ENCODE assay signal across 1 cellular context in the genomic region with DNA sequence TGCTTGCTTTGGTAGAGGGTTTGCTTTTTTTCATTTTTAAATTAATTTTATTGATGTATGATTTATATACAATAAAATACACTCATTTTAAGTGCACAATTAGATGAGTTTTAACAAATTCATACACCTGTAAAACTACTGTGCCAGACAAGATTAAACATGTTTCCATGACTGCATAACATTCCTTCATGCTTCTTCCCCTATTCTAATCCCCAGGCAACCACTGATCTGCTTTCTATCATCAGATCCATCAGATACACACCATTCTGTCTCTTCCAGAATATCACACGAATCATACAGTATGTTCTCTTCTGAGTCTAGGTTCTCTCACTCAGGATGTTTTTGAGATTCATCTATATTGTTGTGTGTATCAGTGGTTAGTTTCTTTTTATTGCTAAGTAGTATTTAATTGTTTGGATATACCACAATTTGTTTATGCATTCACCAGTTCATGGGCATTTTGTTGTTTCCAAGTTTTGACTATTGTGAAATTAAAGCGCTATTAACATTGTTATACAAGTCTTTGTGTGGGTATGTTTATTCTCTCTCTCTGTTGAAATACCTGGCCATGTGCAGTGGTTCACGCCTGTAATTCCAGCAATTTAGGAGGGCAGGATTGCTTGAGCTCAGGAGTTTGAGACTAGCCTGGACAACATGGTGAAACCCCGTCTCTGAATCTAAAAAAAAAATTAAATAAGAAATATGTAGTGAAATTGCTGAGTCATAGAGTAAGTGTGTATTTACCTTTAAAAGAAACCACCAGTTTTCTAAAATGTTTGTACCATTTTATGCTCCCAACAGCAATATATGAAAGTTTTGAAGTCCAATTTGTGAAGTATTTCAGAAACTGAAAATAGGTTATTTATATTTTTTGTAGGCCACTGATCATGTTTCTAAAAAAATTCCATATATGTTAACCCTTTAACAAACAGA.
TF ChIP-seq lines count a peak whose summit lies in the region.

No MANE protein-coding gene starts in this region.

TF ChIP-seq in endothelial cell of umbilical vein, 7 proteins besides CTCF, POLR2A, EP300 and RAD21 (continued from another document):
- TF ChIP-seq JUN (IDR thresholded peaks at IDR 0.05; ENCODE audit: borderline replicate concordance, insufficient read depth, insufficient read length, low read depth) = no peak
- no peak for TF ChIP-seq MYC (IDR thresholded peaks at IDR 0.05; ENCODE audit: low read depth, low read length)
- TF ChIP-seq POLR2AphosphoS5 (IDR thresholded peaks at IDR 0.05; ENCODE audit: insufficient read depth, low read depth, low read length) = no peak
- TF ChIP-seq GATA2 (IDR thresholded peaks at IDR 0.05; ENCODE audit: insufficient read depth, insufficient read length, low read depth, low read length) = no peak
